15 cellular contexts compared by ENCODE assay signal in the genomic region with DNA sequence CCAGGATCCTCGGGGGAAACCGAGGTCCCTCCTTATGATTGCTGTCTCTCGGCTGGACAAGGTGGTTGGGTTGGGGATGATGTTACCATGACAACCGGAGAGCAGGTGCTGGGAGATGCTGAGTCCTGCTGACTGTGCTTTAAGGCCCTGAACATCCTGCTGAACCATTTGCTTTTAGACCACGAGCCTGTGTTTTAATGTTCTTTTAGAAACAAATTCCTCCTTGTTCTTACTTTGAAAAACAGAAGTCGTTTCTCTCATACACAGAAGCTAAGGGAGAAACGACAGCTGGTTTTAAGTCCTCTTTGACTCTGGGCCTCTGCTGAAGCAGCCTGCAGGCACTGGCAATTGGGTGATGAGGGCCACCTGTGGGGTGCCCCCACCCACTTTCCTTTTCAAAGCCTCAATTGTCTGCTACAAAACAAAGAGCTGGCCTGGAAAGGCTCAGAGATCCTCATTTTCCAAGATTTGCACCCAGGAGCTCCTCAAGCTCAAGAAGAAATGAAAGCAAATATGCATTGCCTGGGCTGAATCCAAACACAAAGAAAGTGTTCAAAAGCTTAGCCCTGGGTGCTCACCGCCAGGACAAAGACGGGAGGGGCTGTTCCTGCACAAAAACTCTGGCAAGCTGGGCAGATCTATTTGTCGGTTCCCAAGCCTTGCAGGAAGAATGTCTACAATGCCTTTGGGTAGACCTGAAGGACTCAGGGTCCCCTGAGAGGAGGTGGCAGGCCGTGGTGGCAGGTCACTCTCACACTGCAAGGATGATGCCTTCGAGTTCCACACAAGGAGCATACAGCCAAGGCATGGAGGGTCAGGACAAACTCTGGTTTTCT.
DNase-seq lines count a peak whose midpoint lies in the region; ATAC-seq, FAIRE-seq and TF ChIP-seq lines count a peak whose summit lies in the region.
"Had no signal": no experiment of that assay in that cellular context is flagged by ENCODE, and none has a peak within 500 bp of the region (broad histone marks: within the 10 kb centered on the region; RNA-seq: fewer than 3 reads in every experiment).

No MANE protein-coding gene starts in this region.

- H3K4me3 ChIP-seq in right atrium auricular region (no peak overlapping the region), sigmoid colon (no peak overlapping the region)
- H3K4me3 ChIP-seq: transverse colon had no signal

- H3K9me3 ChIP-seq in right atrium auricular region (no peaks in the 10 kb centered on the region), sigmoid colon (no peaks in the 10 kb centered on the region)
- H3K9me3 ChIP-seq: transverse colon had no signal

- TF ChIP-seq POLR2A in sigmoid colon (IDR thresholded peaks at IDR 0.05) = no peak

- no peak for ATAC-seq in HG03460 (IDR thresholded peaks at IDR 0.05; ENCODE audit: unreplicated experiment)

- DNase-seq in GM18507 (ENCODE audit: extremely low spot score, insufficient read length, low read depth) = no peak
- DNase-seq in right atrium auricular region (ENCODE audit: low spot score) = no peak
- DNase-seq in sigmoid colon = no peak
- no peak for DNase-seq in stimulated activated naive CD4-positive, alpha-beta T cell treated with Interleukin-2 at 50 U/mL for 16 hours (lab: John Stamatoyannopoulos, UW)
- DNase-seq in DMS79 (lab: John Stamatoyannopoulos, UW) = no peak
- no peak for DNase-seq in EL
- DNase-seq: activated B cell treated with CpG ODN at 0.5 μM for 24 hours, NCI-H1436 treated with DMSO at 0.1 percent for 48 hours, NCI-H510A had no signal

- 52 to 74% methylated on average over 12 of the region's 12 CpGs for WGBS in sigmoid colon, 2 donors

- H3K4me1 ChIP-seq in right atrium auricular region (peaks cover 0 to 29% of the 10 kb centered on the region in 2 donors), sigmoid colon (peaks cover 0 to 23% (median 3%) of the 10 kb centered on the region in 4 donors)

- TF ChIP-seq EP300 in sigmoid colon (IDR thresholded peaks at IDR 0.05) = no peak

- no peaks in the 10 kb centered on the region for H3K36me3 ChIP-seq in right atrium auricular region
- no peaks in the 10 kb centered on the region for H3K36me3 ChIP-seq in sigmoid colon
- H3K36me3 ChIP-seq: transverse colon had no signal

- no peak for TF ChIP-seq CTCF in right atrium auricular region (IDR thresholded peaks at IDR 0.05)
- no peak for TF ChIP-seq CTCF in sigmoid colon (IDR thresholded peaks at IDR 0.05)

- H3K27me3 ChIP-seq in right atrium auricular region (no peaks in the 10 kb centered on the region), sigmoid colon (no peaks in the 10 kb centered on the region)
- H3K27me3 ChIP-seq: transverse colon had no signal

- intact Hi-C loops in sigmoid colon (cut with DNase I) = no loop called here

- FAIRE-seq in GM18507 (lab: Jason Lieb, UNC) = peak; percentile 24
- FAIRE-seq: colon had no signal

- peak overlapping the region; percentile 72 for H3K27ac ChIP-seq in angular gyrus (ENCODE audit: low read depth, low read length)
- peak overlapping the region; percentile 54 to 56 for H3K27ac ChIP-seq in right atrium auricular region
- H3K27ac ChIP-seq in sigmoid colon = peak overlapping the region; percentile 38 to 62 (median 60)
- H3K27ac ChIP-seq: epithelial cell of prostate, HL-60 had no signal
